Comparison of ENCODE assay signal across 8 cellular contexts in genomic region chrX:14872355-14872754, GRCh38. TPM values are rescaled to one million over a fixed set of nuclear protein-coding genes. Genes with fewer than 3 reads are reported as not detected.
DNase-seq lines count a peak whose midpoint lies in the region; ATAC-seq and TF ChIP-seq lines count a peak whose summit lies in the region.

No MANE protein-coding gene starts in this region.

- no peak for TF ChIP-seq CTCF in foreskin keratinocyte (conservative IDR thresholded peaks at IDR 0.05)

- peaks cover 15% of the 10 kb centered on the region for H3K36me3 ChIP-seq in SK-N-MC (ENCODE audit: insufficient read depth, low read length)

- H3K4me1 Mint-ChIP-seq in stimulated activated memory B cell treated with anti-CD40 and anti-IgM and Interleukin-4, amounts not matched to agents 10 μg/mL and 1 μg/mL and 100 μg/mL, for 72 hours: peaks cover 6% of the 10 kb centered on the region

- peak overlapping the region; percentile 78 for H3K9ac ChIP-seq in SK-N-MC (ENCODE audit: insufficient read length)

- H3K4me3 ChIP-seq in SK-N-MC: peak overlapping the region; percentile 78

- H3K27ac ChIP-seq in SK-N-MC (no peak overlapping the region), foreskin keratinocyte (peak overlapping the region; percentile 94)

- H3K27me3 ChIP-seq in foreskin keratinocyte: no peaks in the 10 kb centered on the region

- no peaks in the 10 kb centered on the region for H3K27me3 Mint-ChIP-seq in stimulated activated memory B cell treated with anti-CD40 and anti-IgM and Interleukin-4, amounts not matched to agents 10 μg/mL and 1 μg/mL and 100 μg/mL, for 72 hours

- H3K4me3 Mint-ChIP-seq in stimulated activated memory B cell treated with anti-CD40 and anti-IgM and Interleukin-4, amounts not matched to agents 10 μg/mL and 1 μg/mL and 100 μg/mL, for 72 hours: peak overlapping the region; percentile 89

- ATAC-seq in foreskin keratinocyte: no peak
- no peak for ATAC-seq in stimulated activated memory B cell treated with anti-CD40 and anti-IgM and Interleukin-4, amounts not matched to agents 10 μg/mL and 1 μg/mL and 100 μg/mL, for 72 hours
- ATAC-seq in GM19324 (IDR thresholded peaks at IDR 0.05; ENCODE audit: low FRiP score, unreplicated experiment): no peak

- H3K9me3 ChIP-seq in SK-N-MC (ENCODE audit: low read depth, low read length): 0 out of 2 replicates have a peak, but pooled peaks cover 7% of the 10 kb centered on the region

- H3K36me3 Mint-ChIP-seq in stimulated activated memory B cell treated with anti-CD40 and anti-IgM and Interleukin-4, amounts not matched to agents 10 μg/mL and 1 μg/mL and 100 μg/mL, for 72 hours: peaks cover 23% of the 10 kb centered on the region

- no peaks in the 10 kb centered on the region for H3K9me3 Mint-ChIP-seq in stimulated activated memory B cell treated with anti-CD40 and anti-IgM and Interleukin-4, amounts not matched to agents 10 μg/mL and 1 μg/mL and 100 μg/mL, for 72 hours

- H3K27ac Mint-ChIP-seq in stimulated activated memory B cell treated with anti-CD40 and anti-IgM and Interleukin-4, amounts not matched to agents 10 μg/mL and 1 μg/mL and 100 μg/mL, for 72 hours: peak overlapping the region; percentile 85

- peaks cover 6% of the 10 kb centered on the region for H3K4me1 ChIP-seq in foreskin keratinocyte

- peak; percentile 9 for DNase-seq in NCI-H748 (lab: John Stamatoyannopoulos, UW; ENCODE audit: unreplicated experiment)
- DNase-seq in NCI-H748 treated with DMSO at 0.1 percent for 48 hours (lab: John Stamatoyannopoulos, UW): no peak
- no peak for DNase-seq in SK-N-MC (ENCODE audit: low read depth, low spot score)
- no peak for DNase-seq in foreskin keratinocyte
- no peak for DNase-seq in LoVo (ENCODE audit: low spot score)
- DNase-seq in activated effector memory CD4-positive, alpha-beta T cell treated with anti-CD3 and anti-CD28 coated beads, Interleukin-2, amount 50 U/mL, for 16 hours: no peak

RNA-seq across cellular contexts. Expression of gene FANCB, which starts 0.5 kb away (rescaled TPM):
- 7.1 and 9.3 TPM in 2 replicates for total RNA-seq in foreskin keratinocyte
- polyA plus RNA-seq in foreskin keratinocyte: 3.0 and 3.2 TPM in 2 replicates

RNA-seq across cellular contexts. Expression of gene MOSPD2, which starts 0.9 kb away (rescaled TPM):
- 9.1 and 12.4 TPM in 2 replicates for total RNA-seq in foreskin keratinocyte
- 2.6 and 3.6 TPM in 2 replicates for polyA plus RNA-seq in foreskin keratinocyte
